Comparison of ENCODE assay signal across 8 cellular contexts in the genomic region with DNA sequence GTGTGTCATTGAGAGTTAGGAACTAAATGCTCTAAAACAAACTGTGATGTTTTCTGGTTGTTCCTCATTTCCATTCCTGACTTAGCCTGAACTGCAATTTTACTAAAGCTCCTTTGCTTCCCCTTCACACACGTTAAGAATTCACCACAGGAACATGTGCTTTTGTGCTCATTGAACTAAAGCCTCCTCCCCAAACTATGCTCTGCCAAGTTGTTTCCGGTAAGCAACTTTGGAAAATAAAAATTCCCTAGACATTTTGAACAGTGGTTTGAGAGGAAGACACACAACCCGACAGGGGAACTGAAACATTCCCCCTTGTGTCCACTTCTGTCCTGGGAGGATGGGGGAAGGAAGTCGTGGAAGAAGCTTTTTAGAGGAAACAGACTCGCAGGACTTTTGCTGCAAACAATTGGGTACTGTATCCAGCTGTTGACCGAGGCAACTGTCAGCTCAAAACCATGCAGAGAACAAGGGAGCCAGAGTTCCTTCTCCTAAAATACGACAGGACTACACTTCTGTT.
DNase-seq lines count a peak whose midpoint lies in the region; ATAC-seq, FAIRE-seq and TF ChIP-seq lines count a peak whose summit lies in the region.

No MANE protein-coding gene starts in this region.

- TF ChIP-seq POLR2A in gastroesophageal sphincter (IDR thresholded peaks at IDR 0.05) (no peak), prostate gland (IDR thresholded peaks at IDR 0.05) (no peak), GM12892 (IDR thresholded peaks at IDR 0.05; ENCODE audit: low read depth, low read length) (no peak)

- peak overlapping the region; percentile 84 for H3K4me3 Mint-ChIP-seq in HFFc6
- no peak overlapping the region for H3K4me3 Mint-ChIP-seq in Calu3 (ENCODE audit: low read depth, unreplicated experiment)

- H3K27me3 Mint-ChIP-seq in HFFc6 (ENCODE audit: insufficient read depth) (no peaks in the 10 kb centered on the region), Calu3 (ENCODE audit: unreplicated experiment) (no peaks in the 10 kb centered on the region)

- H3K4me3 ChIP-seq in gastroesophageal sphincter (peak overlapping the region; percentile 24 to 30), prostate gland (no peak overlapping the region)

- BruUV-seq in Calu3 (replicated peaks; lab: Mats Ljungman, UMichigan) = no TSS peak

- H3K9me3 Mint-ChIP-seq in HFFc6 = no peaks in the 10 kb centered on the region
- H3K9me3 Mint-ChIP-seq in Calu3 (ENCODE audit: low read depth, unreplicated experiment) = no peaks in the 10 kb centered on the region

- H3K36me3 Mint-ChIP-seq in HFFc6 (ENCODE audit: low read depth) (no peaks in the 10 kb centered on the region), Calu3 (ENCODE audit: insufficient read depth, unreplicated experiment) (no peaks in the 10 kb centered on the region)

- no peak for TF ChIP-seq CTCF in HFFc6 (IDR thresholded peaks at IDR 0.05)
- no peak for TF ChIP-seq CTCF in gastroesophageal sphincter (IDR thresholded peaks at IDR 0.05)
- no peak for TF ChIP-seq CTCF in prostate gland (IDR thresholded peaks at IDR 0.05)
- TF ChIP-seq CTCF in Calu3 (IDR thresholded peaks at IDR 0.05; ENCODE audit: unreplicated experiment) = no peak

- H3K9me3 ChIP-seq in gastroesophageal sphincter (no peaks in the 10 kb centered on the region), prostate gland (no peaks in the 10 kb centered on the region)

- peak; percentile 40 for ATAC-seq in SK-N-SH treated with all-trans-retinoic acid at 6 μM for 48 hours
- peak; percentile 57 for ATAC-seq in gastroesophageal sphincter
- ATAC-seq in HG03159 (IDR thresholded peaks at IDR 0.05; ENCODE audit: unreplicated experiment) = no peak
- ATAC-seq in GM21447 (IDR thresholded peaks at IDR 0.05; ENCODE audit: unreplicated experiment) = no peak

- no peaks in the 10 kb centered on the region for H3K36me3 ChIP-seq in gastroesophageal sphincter
- no peaks in the 10 kb centered on the region for H3K36me3 ChIP-seq in prostate gland

- TF ChIP-seq EP300 in gastroesophageal sphincter (IDR thresholded peaks at IDR 0.05) = no peak

- DNase-seq in HFFc6 (peak; percentile 20), prostate gland (ENCODE audit: low spot score) (no peak), GM12892 (ENCODE audit: insufficient read length) (no peak), Calu3 (no peak)

- FAIRE-seq in GM12892 (lab: Jason Lieb, UNC) = no peak

- peak overlapping the region; percentile 30 to 72 (median 70) for H3K27ac ChIP-seq in gastroesophageal sphincter
- H3K27ac ChIP-seq in prostate gland = peak overlapping the region; percentile 23 to 55

- peaks cover 16 to 77% (median 36%) of the 10 kb centered on the region in 3 donors for H3K4me1 ChIP-seq in gastroesophageal sphincter
- H3K4me1 ChIP-seq in prostate gland (replicated peaks) = no peaks in the 10 kb centered on the region

- no peaks in the 10 kb centered on the region for H3K27me3 ChIP-seq in gastroesophageal sphincter
- H3K27me3 ChIP-seq in prostate gland (replicated peaks; ENCODE audit: insufficient read depth) = no peaks in the 10 kb centered on the region

- H3K4me1 Mint-ChIP-seq in HFFc6 (ENCODE audit: low read depth) (peaks cover 68% of the 10 kb centered on the region), Calu3 (ENCODE audit: low read depth, unreplicated experiment) (peaks cover 23% of the 10 kb centered on the region)

- intact Hi-C loops in prostate gland (cut with DNase I) (no loop called here), Calu3 (cut with micrococcal nuclease; ENCODE audit: unreplicated experiment) (no loop called here)

- CTCF ChIA-PET in Calu3 (lab: Charles Lee) = interaction anchor here (1.3 kb wide), 1 partner anchor 69 kb away, joined by 3 read pairs; no protein-coding TSS in a partner anchor

- 4 to 6% methylated on average over 4 to 7 of the region's 7 CpGs for WGBS in gastroesophageal sphincter (ENCODE audit: low coverage in 1 of 2), 2 donors
- 8% methylated on average over 7 of the region's 7 CpGs for WGBS in prostate gland

- H3K27ac Mint-ChIP-seq in HFFc6 (peak overlapping the region; percentile 92), Calu3 (ENCODE audit: unreplicated experiment) (no peak overlapping the region)

TF ChIP-seq in SK-N-SH treated with all-trans-retinoic acid at 6 μM for 48 hours, 23 proteins besides CTCF, POLR2A, EP300 and RAD21 (continues in another document):
- TF ChIP-seq, protein P1, sequence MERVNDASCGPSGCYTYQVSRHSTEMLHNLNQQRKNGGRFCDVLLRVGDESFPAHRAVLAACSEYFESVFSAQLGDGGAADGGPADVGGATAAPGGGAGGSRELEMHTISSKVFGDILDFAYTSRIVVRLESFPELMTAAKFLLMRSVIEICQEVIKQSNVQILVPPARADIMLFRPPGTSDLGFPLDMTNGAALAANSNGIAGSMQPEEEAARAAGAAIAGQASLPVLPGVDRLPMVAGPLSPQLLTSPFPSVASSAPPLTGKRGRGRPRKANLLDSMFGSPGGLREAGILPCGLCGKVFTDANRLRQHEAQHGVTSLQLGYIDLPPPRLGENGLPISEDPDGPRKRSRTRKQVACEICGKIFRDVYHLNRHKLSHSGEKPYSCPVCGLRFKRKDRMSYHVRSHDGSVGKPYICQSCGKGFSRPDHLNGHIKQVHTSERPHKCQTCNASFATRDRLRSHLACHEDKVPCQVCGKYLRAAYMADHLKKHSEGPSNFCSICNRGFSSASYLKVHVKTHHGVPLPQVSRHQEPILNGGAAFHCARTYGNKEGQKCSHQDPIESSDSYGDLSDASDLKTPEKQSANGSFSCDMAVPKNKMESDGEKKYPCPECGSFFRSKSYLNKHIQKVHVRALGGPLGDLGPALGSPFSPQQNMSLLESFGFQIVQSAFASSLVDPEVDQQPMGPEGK (CRISPR knock-in tag; IDR thresholded peaks at IDR 0.05; ENCODE audit: borderline replicate concordance) = no peak
- TF ChIP-seq ZFP30 (CRISPR knock-in tag; IDR thresholded peaks at IDR 0.05) (no peak), GLIS3 (CRISPR knock-in tag; IDR thresholded peaks at IDR 0.05) (no peak), ARNTL (CRISPR knock-in tag; IDR thresholded peaks at IDR 0.05; ENCODE audit: borderline replicate concordance, low read depth) (no peak), SNAI2 (CRISPR knock-in tag; IDR thresholded peaks at IDR 0.05) (no peak), PPARA (CRISPR knock-in tag; IDR thresholded peaks at IDR 0.05; ENCODE audit: borderline replicate concordance) (no peak), BACH2 (CRISPR knock-in tag; IDR thresholded peaks at IDR 0.05; ENCODE audit: borderline replicate concordance) (no peak), ZFP3 (CRISPR knock-in tag; IDR thresholded peaks at IDR 0.05) (no peak), TOX (CRISPR knock-in tag; IDR thresholded peaks at IDR 0.05; ENCODE audit: borderline replicate concordance) (no peak), ISL1 (CRISPR knock-in tag; IDR thresholded peaks at IDR 0.05) (no peak)
- TF ChIP-seq, protein P2, sequence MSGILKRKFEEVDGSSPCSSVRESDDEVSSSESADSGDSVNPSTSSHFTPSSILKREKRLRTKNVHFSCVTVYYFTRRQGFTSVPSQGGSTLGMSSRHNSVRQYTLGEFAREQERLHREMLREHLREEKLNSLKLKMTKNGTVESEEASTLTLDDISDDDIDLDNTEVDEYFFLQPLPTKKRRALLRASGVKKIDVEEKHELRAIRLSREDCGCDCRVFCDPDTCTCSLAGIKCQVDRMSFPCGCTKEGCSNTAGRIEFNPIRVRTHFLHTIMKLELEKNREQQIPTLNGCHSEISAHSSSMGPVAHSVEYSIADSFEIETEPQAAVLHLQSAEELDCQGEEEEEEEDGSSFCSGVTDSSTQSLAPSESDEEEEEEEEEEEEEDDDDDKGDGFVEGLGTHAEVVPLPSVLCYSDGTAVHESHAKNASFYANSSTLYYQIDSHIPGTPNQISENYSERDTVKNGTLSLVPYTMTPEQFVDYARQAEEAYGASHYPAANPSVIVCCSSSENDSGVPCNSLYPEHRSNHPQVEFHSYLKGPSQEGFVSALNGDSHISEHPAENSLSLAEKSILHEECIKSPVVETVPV (CRISPR knock-in tag; IDR thresholded peaks at IDR 0.05) = no peak
- TF ChIP-seq, protein P3, sequence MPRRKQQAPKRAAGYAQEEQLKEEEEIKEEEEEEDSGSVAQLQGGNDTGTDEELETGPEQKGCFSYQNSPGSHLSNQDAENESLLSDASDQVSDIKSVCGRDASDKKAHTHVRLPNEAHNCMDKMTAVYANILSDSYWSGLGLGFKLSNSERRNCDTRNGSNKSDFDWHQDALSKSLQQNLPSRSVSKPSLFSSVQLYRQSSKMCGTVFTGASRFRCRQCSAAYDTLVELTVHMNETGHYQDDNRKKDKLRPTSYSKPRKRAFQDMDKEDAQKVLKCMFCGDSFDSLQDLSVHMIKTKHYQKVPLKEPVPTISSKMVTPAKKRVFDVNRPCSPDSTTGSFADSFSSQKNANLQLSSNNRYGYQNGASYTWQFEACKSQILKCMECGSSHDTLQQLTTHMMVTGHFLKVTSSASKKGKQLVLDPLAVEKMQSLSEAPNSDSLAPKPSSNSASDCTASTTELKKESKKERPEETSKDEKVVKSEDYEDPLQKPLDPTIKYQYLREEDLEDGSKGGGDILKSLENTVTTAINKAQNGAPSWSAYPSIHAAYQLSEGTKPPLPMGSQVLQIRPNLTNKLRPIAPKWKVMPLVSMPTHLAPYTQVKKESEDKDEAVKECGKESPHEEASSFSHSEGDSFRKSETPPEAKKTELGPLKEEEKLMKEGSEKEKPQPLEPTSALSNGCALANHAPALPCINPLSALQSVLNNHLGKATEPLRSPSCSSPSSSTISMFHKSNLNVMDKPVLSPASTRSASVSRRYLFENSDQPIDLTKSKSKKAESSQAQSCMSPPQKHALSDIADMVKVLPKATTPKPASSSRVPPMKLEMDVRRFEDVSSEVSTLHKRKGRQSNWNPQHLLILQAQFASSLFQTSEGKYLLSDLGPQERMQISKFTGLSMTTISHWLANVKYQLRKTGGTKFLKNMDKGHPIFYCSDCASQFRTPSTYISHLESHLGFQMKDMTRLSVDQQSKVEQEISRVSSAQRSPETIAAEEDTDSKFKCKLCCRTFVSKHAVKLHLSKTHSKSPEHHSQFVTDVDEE (CRISPR knock-in tag; IDR thresholded peaks at IDR 0.05) = no peak
- TF ChIP-seq, protein P4, sequence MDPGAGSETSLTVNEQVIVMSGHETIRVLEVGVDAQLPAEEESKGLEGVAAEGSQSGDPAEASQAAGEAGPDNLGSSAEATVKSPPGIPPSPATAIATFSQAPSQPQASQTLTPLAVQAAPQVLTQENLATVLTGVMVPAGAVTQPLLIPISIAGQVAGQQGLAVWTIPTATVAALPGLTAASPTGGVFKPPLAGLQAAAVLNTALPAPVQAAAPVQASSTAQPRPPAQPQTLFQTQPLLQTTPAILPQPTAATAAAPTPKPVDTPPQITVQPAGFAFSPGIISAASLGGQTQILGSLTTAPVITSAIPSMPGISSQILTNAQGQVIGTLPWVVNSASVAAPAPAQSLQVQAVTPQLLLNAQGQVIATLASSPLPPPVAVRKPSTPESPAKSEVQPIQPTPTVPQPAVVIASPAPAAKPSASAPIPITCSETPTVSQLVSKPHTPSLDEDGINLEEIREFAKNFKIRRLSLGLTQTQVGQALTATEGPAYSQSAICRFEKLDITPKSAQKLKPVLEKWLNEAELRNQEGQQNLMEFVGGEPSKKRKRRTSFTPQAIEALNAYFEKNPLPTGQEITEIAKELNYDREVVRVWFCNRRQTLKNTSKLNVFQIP (CRISPR knock-in tag; IDR thresholded peaks at IDR 0.05; ENCODE audit: borderline replicate concordance, low read depth) = no peak

Comparison
In these comparisons a context has a peak if more than half of its experiments do, and no peak if none do; other contexts are left out.
1. ATAC-seq: peak in SK-N-SH treated with all-trans-retinoic acid at 6 μM for 48 hours (single experiment) and gastroesophageal sphincter (single experiment); none in HG03159 (single experiment) and GM21447 (single experiment).
2. H3K4me3 ChIP-seq: peak in gastroesophageal sphincter (2 of 2); none in prostate gland (0 of 2).